1 cellular context compared by ENCODE assay signal in the genomic region with DNA sequence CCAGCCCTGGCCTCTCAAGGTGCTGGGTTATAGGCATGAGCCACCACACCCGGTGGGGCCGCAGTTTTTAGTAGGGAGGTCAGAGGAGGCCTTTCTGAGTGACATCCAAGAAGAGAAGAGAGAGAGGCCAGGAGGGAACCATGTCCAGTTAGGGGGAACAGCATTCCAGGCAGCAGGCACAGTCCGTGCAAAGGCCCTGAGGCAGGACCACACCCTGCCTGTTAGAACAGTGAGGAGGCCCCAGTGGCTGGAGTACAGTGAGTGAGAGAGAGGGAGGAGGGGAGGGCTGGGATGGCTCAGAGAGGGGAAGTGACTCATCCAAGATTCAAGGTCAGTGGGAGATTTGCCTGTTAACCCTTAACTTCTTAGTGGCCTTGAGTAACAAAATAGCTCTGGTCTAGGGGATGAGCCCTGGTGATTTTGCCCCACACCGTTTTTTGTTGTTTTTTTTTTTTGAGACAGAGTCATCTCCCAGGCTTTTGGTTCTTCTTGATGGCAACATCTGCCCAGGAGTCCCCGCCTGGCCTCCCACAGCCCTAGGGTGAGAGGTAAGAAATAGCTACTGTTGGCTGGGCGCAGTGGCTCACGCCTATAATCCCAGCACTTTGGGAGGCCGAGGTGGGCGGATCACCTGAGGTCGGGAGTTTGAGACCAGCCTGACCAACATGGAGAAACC.
TF ChIP-seq lines count a peak whose summit lies in the region.

No MANE protein-coding gene starts in this region.

TF ChIP-seq in K562, 482 proteins besides CTCF, POLR2A, EP300 and RAD21 (continued from another document and continues in another):
- TF ChIP-seq, protein P1, sequence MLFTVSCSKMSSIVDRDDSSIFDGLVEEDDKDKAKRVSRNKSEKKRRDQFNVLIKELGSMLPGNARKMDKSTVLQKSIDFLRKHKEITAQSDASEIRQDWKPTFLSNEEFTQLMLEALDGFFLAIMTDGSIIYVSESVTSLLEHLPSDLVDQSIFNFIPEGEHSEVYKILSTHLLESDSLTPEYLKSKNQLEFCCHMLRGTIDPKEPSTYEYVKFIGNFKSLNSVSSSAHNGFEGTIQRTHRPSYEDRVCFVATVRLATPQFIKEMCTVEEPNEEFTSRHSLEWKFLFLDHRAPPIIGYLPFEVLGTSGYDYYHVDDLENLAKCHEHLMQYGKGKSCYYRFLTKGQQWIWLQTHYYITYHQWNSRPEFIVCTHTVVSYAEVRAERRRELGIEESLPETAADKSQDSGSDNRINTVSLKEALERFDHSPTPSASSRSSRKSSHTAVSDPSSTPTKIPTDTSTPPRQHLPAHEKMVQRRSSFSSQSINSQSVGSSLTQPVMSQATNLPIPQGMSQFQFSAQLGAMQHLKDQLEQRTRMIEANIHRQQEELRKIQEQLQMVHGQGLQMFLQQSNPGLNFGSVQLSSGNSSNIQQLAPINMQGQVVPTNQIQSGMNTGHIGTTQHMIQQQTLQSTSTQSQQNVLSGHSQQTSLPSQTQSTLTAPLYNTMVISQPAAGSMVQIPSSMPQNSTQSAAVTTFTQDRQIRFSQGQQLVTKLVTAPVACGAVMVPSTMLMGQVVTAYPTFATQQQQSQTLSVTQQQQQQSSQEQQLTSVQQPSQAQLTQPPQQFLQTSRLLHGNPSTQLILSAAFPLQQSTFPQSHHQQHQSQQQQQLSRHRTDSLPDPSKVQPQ (CRISPR knock-in tag; IDR thresholded peaks at IDR 0.05; ENCODE audit: borderline replicate concordance), result no peak
- peak; percentile 87 for TF ChIP-seq LEF1 (IDR thresholded peaks at IDR 0.05)
- TF ChIP-seq RCOR1 (IDR thresholded peaks at IDR 0.05; ENCODE audit: borderline replicate concordance in 1 of 2, low read depth in 2 of 2, low read length in 2 of 2), result peak; percentile 92 to 99
- peak; percentile 39 for TF ChIP-seq SMARCB1 (IDR thresholded peaks at IDR 0.05; ENCODE audit: insufficient read length, low read depth)
- TF ChIP-seq, protein P2, sequence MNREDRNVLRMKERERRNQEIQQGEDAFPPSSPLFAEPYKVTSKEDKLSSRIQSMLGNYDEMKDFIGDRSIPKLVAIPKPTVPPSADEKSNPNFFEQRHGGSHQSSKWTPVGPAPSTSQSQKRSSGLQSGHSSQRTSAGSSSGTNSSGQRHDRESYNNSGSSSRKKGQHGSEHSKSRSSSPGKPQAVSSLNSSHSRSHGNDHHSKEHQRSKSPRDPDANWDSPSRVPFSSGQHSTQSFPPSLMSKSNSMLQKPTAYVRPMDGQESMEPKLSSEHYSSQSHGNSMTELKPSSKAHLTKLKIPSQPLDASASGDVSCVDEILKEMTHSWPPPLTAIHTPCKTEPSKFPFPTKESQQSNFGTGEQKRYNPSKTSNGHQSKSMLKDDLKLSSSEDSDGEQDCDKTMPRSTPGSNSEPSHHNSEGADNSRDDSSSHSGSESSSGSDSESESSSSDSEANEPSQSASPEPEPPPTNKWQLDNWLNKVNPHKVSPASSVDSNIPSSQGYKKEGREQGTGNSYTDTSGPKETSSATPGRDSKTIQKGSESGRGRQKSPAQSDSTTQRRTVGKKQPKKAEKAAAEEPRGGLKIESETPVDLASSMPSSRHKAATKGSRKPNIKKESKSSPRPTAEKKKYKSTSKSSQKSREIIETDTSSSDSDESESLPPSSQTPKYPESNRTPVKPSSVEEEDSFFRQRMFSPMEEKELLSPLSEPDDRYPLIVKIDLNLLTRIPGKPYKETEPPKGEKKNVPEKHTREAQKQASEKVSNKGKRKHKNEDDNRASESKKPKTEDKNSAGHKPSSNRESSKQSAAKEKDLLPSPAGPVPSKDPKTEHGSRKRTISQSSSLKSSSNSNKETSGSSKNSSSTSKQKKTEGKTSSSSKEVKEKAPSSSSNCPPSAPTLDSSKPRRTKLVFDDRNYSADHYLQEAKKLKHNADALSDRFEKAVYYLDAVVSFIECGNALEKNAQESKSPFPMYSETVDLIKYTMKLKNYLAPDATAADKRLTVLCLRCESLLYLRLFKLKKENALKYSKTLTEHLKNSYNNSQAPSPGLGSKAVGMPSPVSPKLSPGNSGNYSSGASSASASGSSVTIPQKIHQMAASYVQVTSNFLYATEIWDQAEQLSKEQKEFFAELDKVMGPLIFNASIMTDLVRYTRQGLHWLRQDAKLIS (CRISPR knock-in tag; IDR thresholded peaks at IDR 0.05), result no peak
- TF ChIP-seq POLR2AphosphoS2 (IDR thresholded peaks at IDR 0.05; ENCODE audit: low read length), result no peak
- TF ChIP-seq BCOR (IDR thresholded peaks at IDR 0.05), result peak; percentile 100
- no peak for TF ChIP-seq HINFP (tag; conservative IDR thresholded peaks at IDR 0.05; ENCODE audit: low read depth)
- TF ChIP-seq MAFK (IDR thresholded peaks at IDR 0.05; ENCODE audit: low read length), result no peak; the same call in 1 of the 2 replicates
- TF ChIP-seq, protein P3, sequence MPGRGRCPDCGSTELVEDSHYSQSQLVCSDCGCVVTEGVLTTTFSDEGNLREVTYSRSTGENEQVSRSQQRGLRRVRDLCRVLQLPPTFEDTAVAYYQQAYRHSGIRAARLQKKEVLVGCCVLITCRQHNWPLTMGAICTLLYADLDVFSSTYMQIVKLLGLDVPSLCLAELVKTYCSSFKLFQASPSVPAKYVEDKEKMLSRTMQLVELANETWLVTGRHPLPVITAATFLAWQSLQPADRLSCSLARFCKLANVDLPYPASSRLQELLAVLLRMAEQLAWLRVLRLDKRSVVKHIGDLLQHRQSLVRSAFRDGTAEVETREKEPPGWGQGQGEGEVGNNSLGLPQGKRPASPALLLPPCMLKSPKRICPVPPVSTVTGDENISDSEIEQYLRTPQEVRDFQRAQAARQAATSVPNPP (IDR thresholded peaks at IDR 0.05; ENCODE audit: borderline replicate concordance, insufficient read depth, insufficient read length), result no peak
- TF ChIP-seq, protein P4, sequence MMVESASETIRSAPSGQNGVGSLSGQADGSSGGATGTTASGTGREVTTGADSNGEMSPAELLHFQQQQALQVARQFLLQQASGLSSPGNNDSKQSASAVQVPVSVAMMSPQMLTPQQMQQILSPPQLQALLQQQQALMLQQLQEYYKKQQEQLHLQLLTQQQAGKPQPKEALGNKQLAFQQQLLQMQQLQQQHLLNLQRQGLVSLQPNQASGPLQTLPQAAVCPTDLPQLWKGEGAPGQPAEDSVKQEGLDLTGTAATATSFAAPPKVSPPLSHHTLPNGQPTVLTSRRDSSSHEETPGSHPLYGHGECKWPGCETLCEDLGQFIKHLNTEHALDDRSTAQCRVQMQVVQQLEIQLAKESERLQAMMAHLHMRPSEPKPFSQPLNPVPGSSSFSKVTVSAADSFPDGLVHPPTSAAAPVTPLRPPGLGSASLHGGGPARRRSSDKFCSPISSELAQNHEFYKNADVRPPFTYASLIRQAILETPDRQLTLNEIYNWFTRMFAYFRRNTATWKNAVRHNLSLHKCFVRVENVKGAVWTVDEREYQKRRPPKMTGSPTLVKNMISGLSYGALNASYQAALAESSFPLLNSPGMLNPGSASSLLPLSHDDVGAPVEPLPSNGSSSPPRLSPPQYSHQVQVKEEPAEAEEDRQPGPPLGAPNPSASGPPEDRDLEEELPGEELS (CRISPR knock-in tag; IDR thresholded peaks at IDR 0.05; ENCODE audit: borderline replicate concordance), result no peak
- TF ChIP-seq L3MBTL2 (IDR thresholded peaks at IDR 0.05), result no peak
- peak; percentile 88; the same call in 1 of the 2 replicates for TF ChIP-seq RNF2 (IDR thresholded peaks at IDR 0.05)
- TF ChIP-seq KAT8 (IDR thresholded peaks at IDR 0.05; ENCODE audit: low read depth), result no peak
- TF ChIP-seq ZNF75A (CRISPR knock-in tag; IDR thresholded peaks at IDR 0.05), result no peak
- TF ChIP-seq ZFP36 (IDR thresholded peaks at IDR 0.05; ENCODE audit: low read depth, low read length, partially characterized antibody), result peak; percentile 53
- peak; percentile 82 for TF ChIP-seq CC2D1A (IDR thresholded peaks at IDR 0.05)
- no peak for TF ChIP-seq CSDE1 (IDR thresholded peaks at IDR 0.05)
- TF ChIP-seq, protein P5, sequence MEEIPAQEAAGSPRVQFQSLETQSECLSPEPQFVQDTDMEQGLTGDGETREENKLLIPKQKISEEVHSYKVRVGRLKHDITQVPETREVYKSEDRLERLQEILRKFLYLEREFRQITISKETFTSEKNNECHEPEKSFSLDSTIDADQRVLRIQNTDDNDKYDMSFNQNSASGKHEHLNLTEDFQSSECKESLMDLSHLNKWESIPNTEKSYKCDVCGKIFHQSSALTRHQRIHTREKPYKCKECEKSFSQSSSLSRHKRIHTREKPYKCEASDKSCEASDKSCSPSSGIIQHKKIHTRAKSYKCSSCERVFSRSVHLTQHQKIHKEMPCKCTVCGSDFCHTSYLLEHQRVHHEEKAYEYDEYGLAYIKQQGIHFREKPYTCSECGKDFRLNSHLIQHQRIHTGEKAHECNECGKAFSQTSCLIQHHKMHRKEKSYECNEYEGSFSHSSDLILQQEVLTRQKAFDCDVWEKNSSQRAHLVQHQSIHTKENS (CRISPR knock-in tag; IDR thresholded peaks at IDR 0.05), result no peak
- no peak for TF ChIP-seq ZNF174 (CRISPR knock-in tag; IDR thresholded peaks at IDR 0.05)
- peak; percentile 100 for TF ChIP-seq JUND (IDR thresholded peaks at IDR 0.05; ENCODE audit: borderline replicate concordance, low read depth, low read length)
- peak; percentile 98 for TF ChIP-seq JUND (tag; IDR thresholded peaks at IDR 0.05; ENCODE audit: borderline replicate concordance, low read depth, low read length)
- TF ChIP-seq RBM22 (IDR thresholded peaks at IDR 0.05; ENCODE audit: low read depth, low read length, poor library complexity, severe bottlenecking), result no peak
- peak; percentile 16 to 73; a peak in 2 of 4 replicates for TF ChIP-seq TEAD1 (CRISPR knock-in tag; IDR thresholded peaks at IDR 0.05)
- TF ChIP-seq, protein P6, sequence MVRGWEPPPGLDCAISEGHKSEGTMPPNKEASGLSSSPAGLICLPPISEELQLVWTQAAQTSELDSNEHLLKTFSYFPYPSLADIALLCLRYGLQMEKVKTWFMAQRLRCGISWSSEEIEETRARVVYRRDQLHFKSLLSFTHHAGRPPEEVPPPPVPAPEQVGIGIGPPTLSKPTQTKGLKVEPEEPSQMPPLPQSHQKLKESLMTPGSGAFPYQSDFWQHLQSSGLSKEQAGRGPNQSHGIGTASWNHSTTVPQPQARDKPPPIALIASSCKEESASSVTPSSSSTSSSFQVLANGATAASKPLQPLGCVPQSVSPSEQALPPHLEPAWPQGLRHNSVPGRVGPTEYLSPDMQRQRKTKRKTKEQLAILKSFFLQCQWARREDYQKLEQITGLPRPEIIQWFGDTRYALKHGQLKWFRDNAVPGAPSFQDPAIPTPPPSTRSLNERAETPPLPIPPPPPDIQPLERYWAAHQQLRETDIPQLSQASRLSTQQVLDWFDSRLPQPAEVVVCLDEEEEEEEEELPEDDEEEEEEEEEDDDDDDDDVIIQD (CRISPR knock-in tag; IDR thresholded peaks at IDR 0.05), result no peak
- no peak for TF ChIP-seq ZFPM2 (CRISPR knock-in tag; IDR thresholded peaks at IDR 0.05)
- TF ChIP-seq BRD9 (IDR thresholded peaks at IDR 0.05; ENCODE audit: low read depth, partially characterized antibody), result peak; percentile 82
- TF ChIP-seq, protein P7, sequence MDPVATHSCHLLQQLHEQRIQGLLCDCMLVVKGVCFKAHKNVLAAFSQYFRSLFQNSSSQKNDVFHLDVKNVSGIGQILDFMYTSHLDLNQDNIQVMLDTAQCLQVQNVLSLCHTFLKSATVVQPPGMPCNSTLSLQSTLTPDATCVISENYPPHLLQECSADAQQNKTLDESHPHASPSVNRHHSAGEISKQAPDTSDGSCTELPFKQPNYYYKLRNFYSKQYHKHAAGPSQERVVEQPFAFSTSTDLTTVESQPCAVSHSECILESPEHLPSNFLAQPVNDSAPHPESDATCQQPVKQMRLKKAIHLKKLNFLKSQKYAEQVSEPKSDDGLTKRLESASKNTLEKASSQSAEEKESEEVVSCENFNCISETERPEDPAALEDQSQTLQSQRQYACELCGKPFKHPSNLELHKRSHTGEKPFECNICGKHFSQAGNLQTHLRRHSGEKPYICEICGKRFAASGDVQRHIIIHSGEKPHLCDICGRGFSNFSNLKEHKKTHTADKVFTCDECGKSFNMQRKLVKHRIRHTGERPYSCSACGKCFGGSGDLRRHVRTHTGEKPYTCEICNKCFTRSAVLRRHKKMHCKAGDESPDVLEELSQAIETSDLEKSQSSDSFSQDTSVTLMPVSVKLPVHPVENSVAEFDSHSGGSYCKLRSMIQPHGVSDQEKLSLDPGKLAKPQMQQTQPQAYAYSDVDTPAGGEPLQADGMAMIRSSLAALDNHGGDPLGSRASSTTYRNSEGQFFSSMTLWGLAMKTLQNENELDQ (CRISPR knock-in tag; IDR thresholded peaks at IDR 0.05; ENCODE audit: borderline replicate concordance), result no peak
- TF ChIP-seq ZNF23 (CRISPR knock-in tag; IDR thresholded peaks at IDR 0.05), result no peak
- TF ChIP-seq CBFA2T2 (conservative IDR thresholded peaks at IDR 0.05), result no peak
- peak; percentile 10 for TF ChIP-seq NUFIP1 (IDR thresholded peaks at IDR 0.05; ENCODE audit: partially characterized antibody)
- peak; percentile 29; the same call in 1 of the 2 replicates for TF ChIP-seq CXXC5 (CRISPR knock-in tag; IDR thresholded peaks at IDR 0.05)
- peak; percentile 74 for TF ChIP-seq SOX6 (IDR thresholded peaks at IDR 0.05)
- TF ChIP-seq MAZ (CRISPR knock-in tag; conservative IDR thresholded peaks at IDR 0.05 in 1 of 2, IDR thresholded peaks at IDR 0.05 in 1 of 2), result peak; percentile 72 to 94
- TF ChIP-seq SRSF1 (IDR thresholded peaks at IDR 0.05; ENCODE audit: low read depth, low read length), result no peak
